ENCODE assay signal across 2 cellular contexts in genomic region chr12:52975820-52976573, GRCh38.
TF ChIP-seq lines count a peak whose summit lies in the region.

No MANE protein-coding gene starts in this region.

TF ChIP-seq in GM12878, 131 proteins besides CTCF, POLR2A, EP300 and RAD21 (continued from another document):
- TF ChIP-seq, protein P1, sequence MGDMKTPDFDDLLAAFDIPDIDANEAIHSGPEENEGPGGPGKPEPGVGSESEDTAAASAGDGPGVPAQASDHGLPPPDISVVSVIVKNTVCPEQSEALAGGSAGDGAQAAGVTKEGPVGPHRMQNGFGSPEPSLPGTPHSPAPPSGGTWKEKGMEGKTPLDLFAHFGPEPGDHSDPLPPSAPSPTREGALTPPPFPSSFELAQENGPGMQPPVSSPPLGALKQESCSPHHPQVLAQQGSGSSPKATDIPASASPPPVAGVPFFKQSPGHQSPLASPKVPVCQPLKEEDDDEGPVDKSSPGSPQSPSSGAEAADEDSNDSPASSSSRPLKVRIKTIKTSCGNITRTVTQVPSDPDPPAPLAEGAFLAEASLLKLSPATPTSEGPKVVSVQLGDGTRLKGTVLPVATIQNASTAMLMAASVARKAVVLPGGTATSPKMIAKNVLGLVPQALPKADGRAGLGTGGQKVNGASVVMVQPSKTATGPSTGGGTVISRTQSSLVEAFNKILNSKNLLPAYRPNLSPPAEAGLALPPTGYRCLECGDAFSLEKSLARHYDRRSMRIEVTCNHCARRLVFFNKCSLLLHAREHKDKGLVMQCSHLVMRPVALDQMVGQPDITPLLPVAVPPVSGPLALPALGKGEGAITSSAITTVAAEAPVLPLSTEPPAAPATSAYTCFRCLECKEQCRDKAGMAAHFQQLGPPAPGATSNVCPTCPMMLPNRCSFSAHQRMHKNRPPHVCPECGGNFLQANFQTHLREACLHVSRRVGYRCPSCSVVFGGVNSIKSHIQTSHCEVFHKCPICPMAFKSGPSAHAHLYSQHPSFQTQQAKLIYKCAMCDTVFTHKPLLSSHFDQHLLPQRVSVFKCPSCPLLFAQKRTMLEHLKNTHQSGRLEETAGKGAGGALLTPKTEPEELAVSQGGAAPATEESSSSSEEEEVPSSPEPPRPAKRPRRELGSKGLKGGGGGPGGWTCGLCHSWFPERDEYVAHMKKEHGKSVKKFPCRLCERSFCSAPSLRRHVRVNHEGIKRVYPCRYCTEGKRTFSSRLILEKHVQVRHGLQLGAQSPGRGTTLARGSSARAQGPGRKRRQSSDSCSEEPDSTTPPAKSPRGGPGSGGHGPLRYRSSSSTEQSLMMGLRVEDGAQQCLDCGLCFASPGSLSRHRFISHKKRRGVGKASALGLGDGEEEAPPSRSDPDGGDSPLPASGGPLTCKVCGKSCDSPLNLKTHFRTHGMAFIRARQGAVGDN (IDR thresholded peaks at IDR 0.05): no peak
- TF ChIP-seq USF1 (IDR thresholded peaks at IDR 0.05; ENCODE audit: borderline replicate concordance, extremely low read length, insufficient read depth, low read depth, low read length) (no peak), ZZZ3 (IDR thresholded peaks at IDR 0.05; ENCODE audit: control insufficient read depth, insufficient read length, low read depth) (no peak), RB1 (IDR thresholded peaks at IDR 0.05; ENCODE audit: borderline replicate concordance) (no peak), BRCA1 (IDR thresholded peaks at IDR 0.05; ENCODE audit: low read depth, low read length) (no peak), ZBED1 (IDR thresholded peaks at IDR 0.05; ENCODE audit: borderline replicate concordance) (no peak), JUNB (IDR thresholded peaks at IDR 0.05) (no peak), CREB1 (IDR thresholded peaks at IDR 0.05; ENCODE audit: low read depth) (no peak), CBX5 (IDR thresholded peaks at IDR 0.05; ENCODE audit: low read depth) (no peak), SPI1 (IDR thresholded peaks at IDR 0.05; ENCODE audit: borderline replicate concordance, insufficient read depth, low read depth, low read length) (no peak), WRNIP1 (IDR thresholded peaks at IDR 0.05; ENCODE audit: borderline replicate concordance, low read depth, low read length) (no peak)

TF ChIP-seq in liver, 16 proteins besides CTCF, POLR2A, EP300 and RAD21:
- TF ChIP-seq REST (IDR thresholded peaks at IDR 0.05) (no peak), ZBTB33 (IDR thresholded peaks at IDR 0.05) (no peak), JUND (IDR thresholded peaks at IDR 0.05) (no peak), FOXA2 (IDR thresholded peaks at IDR 0.05) (no peak)
TF ChIP-seq in liver: peak in this region for 0.
